Comparison of ENCODE assay signal across 19 cellular contexts in the genomic region with DNA sequence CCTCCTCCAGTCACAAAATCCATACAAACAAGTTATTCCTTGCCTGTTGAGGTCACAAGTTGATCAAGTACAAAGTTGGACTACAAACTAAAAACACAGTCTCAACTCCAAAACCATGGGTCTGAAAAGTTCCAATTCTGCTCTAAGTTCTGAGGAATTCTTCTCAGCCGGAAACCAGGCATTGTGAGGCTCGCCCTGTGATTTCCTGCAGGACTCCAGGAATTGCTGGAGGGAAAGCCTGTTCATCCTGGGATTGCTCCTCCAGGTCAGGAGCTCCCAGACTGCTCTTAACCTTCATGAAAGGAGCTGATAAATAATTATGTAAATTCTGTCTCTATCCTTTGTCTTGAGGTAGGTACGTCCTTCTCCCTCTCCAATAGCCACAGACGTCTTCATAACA. TPM values are rescaled to one million over a fixed set of nuclear protein-coding genes. Genes with fewer than 3 reads are reported as not detected.
A peak's percentile ranks its signal among the peaks of the same experiment; 100 is the strongest.
DNase-seq lines count a peak whose midpoint lies in the region; ATAC-seq, FAIRE-seq and TF ChIP-seq lines count a peak whose summit lies in the region.
"Had no signal": no experiment of that assay in that cellular context is flagged by ENCODE, and none has a peak within 500 bp of the region (broad histone marks: within the 10 kb centered on the region; RNA-seq: fewer than 3 reads in every experiment).

No MANE protein-coding gene starts in this region.

- no peak overlapping the region for H2AFZ ChIP-seq in Loucy (ENCODE audit: low read length)

- in situ Hi-C loops in KBM-7 (cut with MboI; ENCODE audit: low pct_unique_long_range_greater_than_20kb, low sequenced_read_pairs): no loop called here

- H3K4me3 ChIP-seq in Loucy (ENCODE audit: low read length, poor library complexity, severe bottlenecking) (peak overlapping the region; percentile 25), choroid plexus epithelial cell (ENCODE audit: low read depth, low read length) (no peak overlapping the region), liver (ENCODE audit: low read depth in 1 of 3, low read length in 3 of 3) (no peak overlapping the region), thoracic aorta (no peak overlapping the region), foreskin fibroblast (ENCODE audit: low read depth in 1 of 2, low read length in 2 of 2) (no peak overlapping the region), small intestine (ENCODE audit: low read depth in 1 of 2, low read length in 2 of 2) (no peak overlapping the region)
- H3K4me3 ChIP-seq: body of pancreas had no signal

- peaks cover 97% of the 10 kb centered on the region for H3K4me1 ChIP-seq in Loucy (ENCODE audit: insufficient read depth, low read length, poor library complexity, severe bottlenecking)
- peaks cover 6 to 28% (median 18%) of the 10 kb centered on the region in 4 donors for H3K4me1 ChIP-seq in liver (ENCODE audit: control insufficient read depth in 4 of 4, insufficient read depth in 4 of 4, low read length in 3 of 4)
- peaks cover 64 to 97% of the 10 kb centered on the region in 2 donors for H3K4me1 ChIP-seq in thoracic aorta (ENCODE audit: control insufficient read depth in 1 of 2, low read depth in 2 of 2)
- peaks cover 14 to 37% of the 10 kb centered on the region in 2 donors for H3K4me1 ChIP-seq in small intestine (ENCODE audit: control insufficient read depth in 2 of 2, insufficient read depth in 1 of 2, low read depth in 1 of 2, low read length in 1 of 2)

- H3K9ac ChIP-seq in Loucy (ENCODE audit: low read depth, low read length, poor library complexity, severe bottlenecking): peak overlapping the region; percentile 34
- no peak overlapping the region for H3K9ac ChIP-seq in liver (ENCODE audit: low read depth in 1 of 2, low read length in 2 of 2)

- peak overlapping the region; percentile 95 for H3K4me2 ChIP-seq in Loucy (ENCODE audit: low read depth, low read length, poor library complexity, severe bottlenecking)

- H3K36me3 ChIP-seq in Loucy (ENCODE audit: insufficient read depth, low read length) (peaks cover 2% of the 10 kb centered on the region; the same call in 1 of the 2 replicates), liver (ENCODE audit: control insufficient read depth in 4 of 4, insufficient read depth in 3 of 4, low read depth in 1 of 4, low read length in 3 of 4) (no peaks in the 10 kb centered on the region), thoracic aorta (no peaks in the 10 kb centered on the region), small intestine (ENCODE audit: control insufficient read depth in 2 of 2, insufficient read depth in 2 of 2, low read length in 2 of 2) (no peaks in the 10 kb centered on the region)

- 81% methylated on average over 4 of the region's 4 CpGs for WGBS in liver
- WGBS in small intestine, 3 donors: 73 to 94% (median 88%) methylated on average over 4 of the region's 4 CpGs

- no peak for TF ChIP-seq CTCF in Loucy (conservative IDR thresholded peaks at IDR 0.05; ENCODE audit: low read length)
- no peak for TF ChIP-seq CTCF in choroid plexus epithelial cell (conservative IDR thresholded peaks at IDR 0.05; ENCODE audit: low read depth, low read length)
- TF ChIP-seq CTCF in liver (IDR thresholded peaks at IDR 0.05; ENCODE audit: low read depth, low read length, missing input control): no peak
- no peak for TF ChIP-seq CTCF in thoracic aorta (IDR thresholded peaks at IDR 0.05)
- no peak for TF ChIP-seq CTCF in foreskin fibroblast (IDR thresholded peaks at IDR 0.05; ENCODE audit: low read depth, low read length)

- H3K9me2 ChIP-seq in Loucy (replicated peaks; ENCODE audit: low read depth, low read length): no peaks in the 10 kb centered on the region

- H3K9me3 ChIP-seq in Loucy (ENCODE audit: insufficient read depth, low read depth, low read length) (no peaks in the 10 kb centered on the region), liver (ENCODE audit: control insufficient read depth in 4 of 4, low read length in 3 of 4) (no peaks in the 10 kb centered on the region), thoracic aorta (no peaks in the 10 kb centered on the region), small intestine (ENCODE audit: control insufficient read depth, low read depth) (no peaks in the 10 kb centered on the region)
- H3K9me3 ChIP-seq: body of pancreas had no signal

- DNase-seq in choroid plexus epithelial cell (ENCODE audit: low read depth) (peak; percentile 12), thoracic aorta (ENCODE audit: low spot score) (no peak), caudate nucleus (lab: John Stamatoyannopoulos, UW) (no peak), foreskin fibroblast (no peak), small intestine (no peak), KBM-7 (no peak)
- DNase-seq: activated CD4-positive, alpha-beta T cell treated with anti-CD3 and anti-CD28 coated beads, Interleukin-2, amount 10 ng/mL, durations not matched to agents 24 days and 14 days; activated naive CD4-positive, alpha-beta T cell treated with Interleukin-2 at 50 U/mL for 16 hours; body of pancreas; COR-L47; GF-D8; NCI-H1930; OCI-M1; retina; stimulated activated CD4-positive, alpha-beta T cell treated with anti-CD3 and anti-CD28 coated beads, Interleukin-2, amount 100 ng/mL, for 24 hours had no signal

- ATAC-seq in thoracic aorta (ENCODE audit: insufficient number of reproducible peaks, low FRiP score, low read depth): no peak
- ATAC-seq: body of pancreas had no signal

- TF ChIP-seq RAD21 in liver (IDR thresholded peaks at IDR 0.05): peak in 1 of 2 donors; percentile 38

- FAIRE-seq in small intestine (lab: Jason Lieb, UNC): no peak
- FAIRE-seq: GM12892, TTC549 had no signal

- H3K27ac ChIP-seq in liver (ENCODE audit: low read depth in 1 of 2, low read length in 2 of 2) (peak overlapping the region in 1 of 2 donors; percentile 39), thoracic aorta (peak overlapping the region; percentile 84 to 85), caudate nucleus (ENCODE audit: low read depth, low read length) (no peak overlapping the region), small intestine (ENCODE audit: low read depth in 1 of 2, low read length in 1 of 2) (no peak overlapping the region)

- H3K27me3 ChIP-seq in Loucy (ENCODE audit: insufficient read depth, low read length, poor library complexity, severe bottlenecking) (no peaks in the 10 kb centered on the region), liver (ENCODE audit: control insufficient read depth in 4 of 4, insufficient read depth in 4 of 4, low read length in 3 of 4) (no peaks in the 10 kb centered on the region), thoracic aorta (replicated peaks; ENCODE audit: insufficient read depth) (no peaks in the 10 kb centered on the region), small intestine (ENCODE audit: control insufficient read depth in 2 of 2, insufficient read depth in 2 of 2, low read length in 2 of 2) (no peaks in the 10 kb centered on the region)
- H3K27me3 ChIP-seq: body of pancreas had no signal

- peaks cover 81% of the 10 kb centered on the region for H4K20me1 ChIP-seq in Loucy (ENCODE audit: insufficient read depth, low read length, poor library complexity, severe bottlenecking)

- peaks cover 3% of the 10 kb centered on the region; the same call in 1 of the 2 replicates for H3F3A ChIP-seq in Loucy (ENCODE audit: low read depth)

- peaks cover 100% of the 10 kb centered on the region for H3K79me2 ChIP-seq in Loucy (ENCODE audit: insufficient read depth, low read length)

TF ChIP-seq in liver, 16 proteins besides CTCF, POLR2A, EP300 and RAD21:
- TF ChIP-seq FOXA1 (IDR thresholded peaks at IDR 0.05) (no peak), NR2F2 (IDR thresholded peaks at IDR 0.05) (peak; percentile 89), HNF4G (IDR thresholded peaks at IDR 0.05) (no peak)
- TF ChIP-seq, protein P1, sequence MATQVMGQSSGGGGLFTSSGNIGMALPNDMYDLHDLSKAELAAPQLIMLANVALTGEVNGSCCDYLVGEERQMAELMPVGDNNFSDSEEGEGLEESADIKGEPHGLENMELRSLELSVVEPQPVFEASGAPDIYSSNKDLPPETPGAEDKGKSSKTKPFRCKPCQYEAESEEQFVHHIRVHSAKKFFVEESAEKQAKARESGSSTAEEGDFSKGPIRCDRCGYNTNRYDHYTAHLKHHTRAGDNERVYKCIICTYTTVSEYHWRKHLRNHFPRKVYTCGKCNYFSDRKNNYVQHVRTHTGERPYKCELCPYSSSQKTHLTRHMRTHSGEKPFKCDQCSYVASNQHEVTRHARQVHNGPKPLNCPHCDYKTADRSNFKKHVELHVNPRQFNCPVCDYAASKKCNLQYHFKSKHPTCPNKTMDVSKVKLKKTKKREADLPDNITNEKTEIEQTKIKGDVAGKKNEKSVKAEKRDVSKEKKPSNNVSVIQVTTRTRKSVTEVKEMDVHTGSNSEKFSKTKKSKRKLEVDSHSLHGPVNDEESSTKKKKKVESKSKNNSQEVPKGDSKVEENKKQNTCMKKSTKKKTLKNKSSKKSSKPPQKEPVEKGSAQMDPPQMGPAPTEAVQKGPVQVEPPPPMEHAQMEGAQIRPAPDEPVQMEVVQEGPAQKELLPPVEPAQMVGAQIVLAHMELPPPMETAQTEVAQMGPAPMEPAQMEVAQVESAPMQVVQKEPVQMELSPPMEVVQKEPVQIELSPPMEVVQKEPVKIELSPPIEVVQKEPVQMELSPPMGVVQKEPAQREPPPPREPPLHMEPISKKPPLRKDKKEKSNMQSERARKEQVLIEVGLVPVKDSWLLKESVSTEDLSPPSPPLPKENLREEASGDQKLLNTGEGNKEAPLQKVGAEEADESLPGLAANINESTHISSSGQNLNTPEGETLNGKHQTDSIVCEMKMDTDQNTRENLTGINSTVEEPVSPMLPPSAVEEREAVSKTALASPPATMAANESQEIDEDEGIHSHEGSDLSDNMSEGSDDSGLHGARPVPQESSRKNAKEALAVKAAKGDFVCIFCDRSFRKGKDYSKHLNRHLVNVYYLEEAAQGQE (IDR thresholded peaks at IDR 0.05): peak; percentile 31
TF ChIP-seq in liver: peak in this region for 2.

RNA-seq across cellular contexts. Expression of a gene that starts 8.5 kb away (rescaled TPM):
- total RNA-seq in liver (10 to 100 TPM in 1 of 2 donors, 1 to 10 TPM in 1; 8.5 to 17.5 TPM), thoracic aorta (10 to 100 TPM; 40.0 to 41.8 TPM)
- polyA plus RNA-seq in liver (10 to 100 TPM in 1 of 2 donors, 1 to 10 TPM in 1; 7.3 to 20.3 TPM), small intestine (10 to 100 TPM in 1 of 3 donors, 1 to 10 TPM in 2; 2.7 to 13.8 (median 3.2) TPM)

Comparison
In these comparisons a context has a peak if more than half of its experiments do, and no peak if none do; other contexts are left out.
1. H3K27ac ChIP-seq: peak in thoracic aorta (2 of 2); none in caudate nucleus (single experiment) and small intestine (0 of 2).